ENCODE assay signal across 9 cellular contexts in the genomic region with DNA sequence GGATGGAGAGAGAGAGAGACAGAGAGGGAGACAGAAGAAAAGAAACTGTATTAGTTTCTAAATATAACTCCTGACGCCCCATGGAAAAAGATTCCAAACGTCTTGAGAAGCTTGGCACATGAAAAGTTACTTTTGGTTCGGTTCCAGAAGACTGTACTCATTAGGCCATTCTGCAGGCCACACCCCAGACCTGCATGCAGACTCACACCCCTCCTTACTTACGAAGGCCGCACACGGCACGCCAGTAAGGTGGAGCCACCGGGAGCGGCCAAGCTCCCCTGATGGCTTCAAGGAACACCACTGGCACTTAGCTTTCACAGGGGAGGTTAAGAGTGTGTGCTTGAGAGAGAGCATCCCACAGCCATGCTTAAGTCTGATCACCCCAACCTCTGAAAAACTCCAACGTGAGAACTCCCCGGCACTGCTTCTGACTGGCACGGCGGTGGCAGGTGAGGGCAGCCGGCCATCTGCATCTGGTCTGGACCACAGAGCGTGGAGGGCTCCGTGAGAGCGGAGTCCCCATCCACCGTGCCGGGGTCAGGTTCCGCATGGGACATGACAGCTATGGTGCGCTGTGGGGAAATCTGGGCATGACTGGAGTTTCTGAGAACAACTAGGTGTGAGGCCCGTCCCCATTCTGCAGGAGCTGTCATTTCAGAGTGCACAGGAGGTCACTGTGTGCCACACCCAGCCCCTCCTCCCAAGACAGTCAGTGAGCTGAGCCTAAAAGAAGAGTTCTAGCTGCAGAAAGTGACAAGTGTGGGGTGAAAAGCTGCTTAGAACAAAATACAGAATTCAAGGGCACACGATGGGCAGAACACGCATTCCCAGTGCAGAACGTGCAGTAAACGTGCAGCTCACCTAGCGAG.
DNase-seq lines count a peak whose midpoint lies in the region; ATAC-seq lines count a peak whose summit lies in the region.
"Had no signal": no experiment of that assay in that cellular context is flagged by ENCODE, and none has a peak within 500 bp of the region (broad histone marks: within the 10 kb centered on the region; RNA-seq: fewer than 3 reads in every experiment).

No MANE protein-coding gene starts in this region.

- H3K9ac ChIP-seq in skeletal muscle tissue (ENCODE audit: low read depth in 1 of 3, low read length in 3 of 3), result peak overlapping the region in 2 of 3 donors; percentile 71 to 78

- H3K4me3 Mint-ChIP-seq in activated naive CD8-positive, alpha-beta T cell treated with anti-CD3 and anti-CD28 coated beads for 36 hours, result no peak overlapping the region

- no peaks in the 10 kb centered on the region for H3K27me3 Mint-ChIP-seq in activated naive CD8-positive, alpha-beta T cell treated with anti-CD3 and anti-CD28 coated beads for 36 hours

- no peaks in the 10 kb centered on the region for H3K9me3 Mint-ChIP-seq in activated naive CD8-positive, alpha-beta T cell treated with anti-CD3 and anti-CD28 coated beads for 36 hours

- H3K36me3 Mint-ChIP-seq in activated naive CD8-positive, alpha-beta T cell treated with anti-CD3 and anti-CD28 coated beads for 36 hours, result peaks cover 55% of the 10 kb centered on the region

- H3K27ac ChIP-seq in skeletal muscle tissue (ENCODE audit: low read depth, low read length), result peak overlapping the region; percentile 92

- H3K4me1 ChIP-seq in skeletal muscle tissue (ENCODE audit: control insufficient read depth in 3 of 3, insufficient read depth in 3 of 3, low read length in 3 of 3), result peaks cover 75 to 86% (median 85%) of the 10 kb centered on the region in 3 donors

- no peaks in the 10 kb centered on the region for H3K9me3 ChIP-seq in skeletal muscle tissue (ENCODE audit: control insufficient read depth in 3 of 3, low read length in 3 of 3)

- H3K27me3 ChIP-seq in skeletal muscle tissue (ENCODE audit: control insufficient read depth in 3 of 3, insufficient read depth in 3 of 3, low read length in 3 of 3), result no peaks in the 10 kb centered on the region

- H3K36me3 ChIP-seq in skeletal muscle tissue (ENCODE audit: control insufficient read depth in 3 of 3, insufficient read depth in 3 of 3, low read length in 3 of 3), result peaks cover 41 to 51% (median 50%) of the 10 kb centered on the region in 3 donors

- intact Hi-C loops in left ventricle myocardium superior (cut with micrococcal nuclease), result no loop called here

- H3K27ac Mint-ChIP-seq in activated naive CD8-positive, alpha-beta T cell treated with anti-CD3 and anti-CD28 coated beads for 36 hours, result peak overlapping the region; percentile 79

- peaks cover 35% of the 10 kb centered on the region for H3K4me1 Mint-ChIP-seq in activated naive CD8-positive, alpha-beta T cell treated with anti-CD3 and anti-CD28 coated beads for 36 hours

- ATAC-seq in left ventricle myocardium superior, result peak; percentile 1
- ATAC-seq in GM19328 (IDR thresholded peaks at IDR 0.05; ENCODE audit: unreplicated experiment), result no peak
- ATAC-seq in HG03432 (IDR thresholded peaks at IDR 0.05; ENCODE audit: unreplicated experiment), result no peak

- DNase-seq in GM03348 (ENCODE audit: low spot score) (peak; percentile 68), left ventricle myocardium superior (peak; percentile 67), epidermal melanocyte (ENCODE audit: insufficient read length, low spot score) (no peak), hypothalamus (lab: John Stamatoyannopoulos, UW) (no peak)
- no peak for DNase-seq in activated naive CD8-positive, alpha-beta T cell treated with anti-CD3 and anti-CD28 coated beads for 36 hours
- DNase-seq: activated gamma-delta T cell treated with Interleukin-2 at 50 U/mL for 16 hours had no signal

- peak overlapping the region in 1 of 3 donors; percentile 31 for H3K4me3 ChIP-seq in skeletal muscle tissue (ENCODE audit: low read length in 3 of 3)

Comparison
In these comparisons a context has a peak if more than half of its experiments do, and no peak if none do; other contexts are left out.
1. DNase-seq: peak in GM03348 (single experiment) and left ventricle myocardium superior (single experiment); none in activated naive CD8-positive, alpha-beta T cell treated with anti-CD3 and anti-CD28 coated beads for 36 hours (single experiment), epidermal melanocyte (single experiment) and hypothalamus (0 of 51).